16 cellular contexts compared by ENCODE assay signal in the genomic region with DNA sequence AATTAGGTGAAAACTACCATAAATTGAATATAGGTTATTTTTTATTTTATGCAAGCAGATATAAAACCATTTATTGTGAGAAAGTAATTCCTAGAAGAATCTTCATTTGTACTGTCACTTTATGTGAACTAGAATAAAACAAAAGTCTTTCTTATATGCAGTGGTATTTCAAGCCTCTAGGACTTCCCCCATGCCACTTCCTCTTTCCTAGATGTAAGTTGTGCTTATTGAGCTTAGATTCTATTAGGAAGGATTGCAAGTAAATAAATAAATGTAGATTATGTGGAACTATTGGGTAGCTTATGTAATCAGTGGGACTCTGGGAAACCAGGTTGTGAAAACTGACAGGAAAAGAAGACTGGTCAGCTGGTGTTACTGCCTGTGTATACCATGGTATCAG.
"Had no signal": no experiment of that assay in that cellular context is flagged by ENCODE, and none has a peak within 500 bp of the region (broad histone marks: within the 10 kb centered on the region; RNA-seq: fewer than 3 reads in every experiment).

No MANE protein-coding gene starts in this region.

- H3K27me3 Mint-ChIP-seq: activated B cell treated with CpG ODN at 0.5 μM for 24 hours; activated CD4-positive, alpha-beta T cell treated with anti-CD3 and anti-CD28 coated beads, Interleukin-2, amount 10 ng/mL, durations not matched to agents 7 days and 5 days; activated naive CD4-positive, alpha-beta T cell treated with anti-CD3 and anti-CD28 coated beads, Interleukin-2, amount 50 U/mL, for 24 hours had no signal

- H3K36me3 Mint-ChIP-seq: natural killer cell had no signal

- H3K4me3 Mint-ChIP-seq: activated B cell treated with CpG ODN at 0.5 μM for 24 hours; activated CD4-positive, alpha-beta T cell treated with anti-CD3 and anti-CD28 coated beads, Interleukin-2, amount 10 ng/mL, durations not matched to agents 7 days and 5 days; activated naive CD4-positive, alpha-beta T cell treated with anti-CD3 and anti-CD28 coated beads, Interleukin-2, amount 50 U/mL, for 24 hours; natural killer cell had no signal

- ATAC-seq: body of pancreas, heart left ventricle, left lung, natural killer cell had no signal

- DNase-seq: activated B cell treated with CpG ODN at 0.5 μM for 24 hours; activated CD4-positive, alpha-beta T cell treated with anti-CD3 and anti-CD28 coated beads, Interleukin-2, amount 10 ng/mL, durations not matched to agents 7 days and 5 days; activated effector memory CD4-positive, alpha-beta T cell treated with Interleukin-2 at 50 U/mL for 16 hours; amniotic stem cell; body of pancreas; central memory CD4-positive, alpha-beta T cell; effector CD4-positive, alpha-beta T cell; heart left ventricle; islet precursor cell; left lung; natural killer cell; posterior cingulate gyrus; stimulated activated CD4-positive, alpha-beta T cell treated with anti-CD3 and anti-CD28 coated beads, Interleukin-15, amount 100 ng/mL, for 24 hours; stimulated activated CD4-positive, alpha-beta T cell treated with anti-CD3 and anti-CD28 coated beads, Interleukin-4, amount 100 ng/mL, for 24 hours; stomach had no signal

- H3K4me1 Mint-ChIP-seq: activated B cell treated with CpG ODN at 0.5 μM for 24 hours; activated CD4-positive, alpha-beta T cell treated with anti-CD3 and anti-CD28 coated beads, Interleukin-2, amount 10 ng/mL, durations not matched to agents 7 days and 5 days; activated naive CD4-positive, alpha-beta T cell treated with anti-CD3 and anti-CD28 coated beads, Interleukin-2, amount 50 U/mL, for 24 hours; natural killer cell had no signal

- H3K9me3 Mint-ChIP-seq: activated B cell treated with CpG ODN at 0.5 μM for 24 hours had no signal

- H3K27ac Mint-ChIP-seq: activated B cell treated with CpG ODN at 0.5 μM for 24 hours; activated CD4-positive, alpha-beta T cell treated with anti-CD3 and anti-CD28 coated beads, Interleukin-2, amount 10 ng/mL, durations not matched to agents 7 days and 5 days; activated naive CD4-positive, alpha-beta T cell treated with anti-CD3 and anti-CD28 coated beads, Interleukin-2, amount 50 U/mL, for 24 hours; natural killer cell had no signal
